8 cellular contexts compared by ENCODE assay signal in the genomic region with DNA sequence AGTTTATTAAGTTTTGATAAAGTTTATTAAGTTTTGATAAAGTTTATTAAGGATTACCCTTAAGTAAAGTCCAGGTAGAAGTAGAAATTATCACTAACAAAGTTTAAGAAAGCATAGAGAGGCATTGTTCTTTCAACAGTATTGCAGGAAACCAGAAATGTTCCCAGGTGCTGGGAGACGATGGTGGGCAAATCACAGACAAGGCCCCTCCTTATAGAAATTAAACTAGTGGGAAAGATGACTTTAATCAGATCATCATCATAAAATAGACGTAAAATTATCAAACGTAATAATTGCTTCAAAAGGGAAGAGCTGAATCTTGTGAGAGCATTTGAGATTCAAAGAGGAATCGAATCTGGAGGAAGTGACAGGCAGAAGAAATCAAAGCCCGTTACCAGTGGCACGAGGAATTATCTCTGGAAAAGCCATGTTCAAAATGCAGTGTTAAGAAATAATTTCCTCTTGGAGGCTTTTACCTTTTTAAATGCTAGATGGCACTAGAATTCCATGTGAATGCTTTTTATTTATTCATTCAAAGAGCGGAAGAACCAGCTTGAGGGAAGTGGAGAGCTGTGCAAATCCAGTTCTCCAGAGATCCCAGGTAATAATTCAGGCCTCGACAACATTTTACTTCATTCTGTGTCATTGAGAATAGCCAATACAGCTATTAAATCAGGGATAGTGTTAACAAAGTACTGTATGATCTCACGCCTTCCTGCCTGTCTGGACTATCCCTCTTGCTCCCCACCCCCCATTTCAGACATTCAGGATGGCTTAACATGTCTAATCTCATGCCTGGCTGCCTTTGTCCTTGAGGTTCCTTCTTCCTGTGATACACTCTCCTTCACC. TPM values are rescaled to one million over a fixed set of nuclear protein-coding genes. Genes with fewer than 3 reads are reported as not detected.
DNase-seq lines count a peak whose midpoint lies in the region; ATAC-seq and TF ChIP-seq lines count a peak whose summit lies in the region.

No MANE protein-coding gene starts in this region.

- no peaks in the 10 kb centered on the region for H3K9me3 ChIP-seq in HUES64 (ENCODE audit: insufficient read depth, low read depth, low read length)
- no peaks in the 10 kb centered on the region for H3K9me3 ChIP-seq in RWPE2 (ENCODE audit: severe bottlenecking)
- H3K9me3 ChIP-seq in endocrine pancreas (ENCODE audit: control insufficient read depth, low read length): no peaks in the 10 kb centered on the region
- no peaks in the 10 kb centered on the region for H3K9me3 ChIP-seq in mucosa of stomach (ENCODE audit: control insufficient read depth, low read length)

- H3K27me3 ChIP-seq in HUES64 (ENCODE audit: insufficient read depth, low read length): peaks cover 13% of the 10 kb centered on the region; the same call in 1 of the 2 replicates
- H3K27me3 ChIP-seq in RWPE2 (ENCODE audit: insufficient read depth, poor library complexity, severe bottlenecking): no peaks in the 10 kb centered on the region
- H3K27me3 ChIP-seq in endocrine pancreas (ENCODE audit: control insufficient read depth, insufficient read depth, low read length): no peaks in the 10 kb centered on the region
- no peaks in the 10 kb centered on the region for H3K27me3 ChIP-seq in mucosa of stomach (ENCODE audit: control insufficient read depth, insufficient read depth, low read length)

- H3K4me1 ChIP-seq in HUES64 (ENCODE audit: insufficient read depth, low read length): peaks cover 19% of the 10 kb centered on the region
- peaks cover 8% of the 10 kb centered on the region for H3K4me1 ChIP-seq in RWPE2 (ENCODE audit: insufficient read depth, poor library complexity, severe bottlenecking)
- H3K4me1 ChIP-seq in endocrine pancreas (ENCODE audit: control insufficient read depth, insufficient read depth, low read length): peaks cover 6% of the 10 kb centered on the region
- peaks cover 27% of the 10 kb centered on the region for H3K4me1 ChIP-seq in mucosa of stomach (ENCODE audit: control insufficient read depth, insufficient read depth, low read length)

- no peak overlapping the region for H3K27ac ChIP-seq in HUES64 (ENCODE audit: low read depth, low read length)
- H3K27ac ChIP-seq in RWPE2 (ENCODE audit: poor library complexity, severe bottlenecking): peak overlapping the region; percentile 41

- peak; percentile 61 for TF ChIP-seq CTCF in RWPE2 (IDR thresholded peaks at IDR 0.05; ENCODE audit: poor library complexity, severe bottlenecking)

- 94% methylated on average over 9 of the region's 9 CpGs for WGBS in HUES64

- H3K9ac ChIP-seq in HUES64 (ENCODE audit: low read depth, low read length) (peak overlapping the region; percentile 75; the same call in 1 of the 2 replicates), endocrine pancreas (ENCODE audit: control insufficient read depth, insufficient read depth, low read length) (peak overlapping the region; percentile 10), mucosa of stomach (ENCODE audit: low read length) (peak overlapping the region; percentile 74)

- no peaks in the 10 kb centered on the region for H3K36me3 ChIP-seq in HUES64 (ENCODE audit: insufficient read depth, low read length)
- H3K36me3 ChIP-seq in RWPE2 (ENCODE audit: low read depth): peaks cover 3% of the 10 kb centered on the region; the same call in 1 of the 2 replicates
- no peaks in the 10 kb centered on the region for H3K36me3 ChIP-seq in endocrine pancreas (ENCODE audit: control insufficient read depth, insufficient read depth, low read length)
- H3K36me3 ChIP-seq in mucosa of stomach (ENCODE audit: control insufficient read depth, insufficient read depth, low read length): no peaks in the 10 kb centered on the region

- DNase-seq in COR-L47 (lab: John Stamatoyannopoulos, UW) (peak; percentile 46), RWPE2 (ENCODE audit: low spot score) (no peak), D341Med (ENCODE audit: low spot score) (no peak)
- no peak for DNase-seq in activated CD4-positive, CD25-positive, alpha-beta regulatory T cell treated with anti-CD3 and anti-CD28 coated beads, Interleukin-2, amount 50 U/mL, for 72 hours
- DNase-seq in activated effector memory CD4-positive, alpha-beta T cell treated with anti-CD3 and anti-CD28 coated beads, Interleukin-2, amount 50 U/mL, for 16 hours: no peak

- H3K4me3 ChIP-seq in HUES64 (ENCODE audit: low read length) (peak overlapping the region; percentile 92), RWPE2 (ENCODE audit: severe bottlenecking) (peak overlapping the region; percentile 84), endocrine pancreas (ENCODE audit: control insufficient read depth, insufficient read depth, low read length) (peak overlapping the region; percentile 60), mucosa of stomach (ENCODE audit: low read length) (peak overlapping the region; percentile 56)

- ATAC-seq in RWPE2 (ENCODE audit: low read depth): no peak

RNA-seq across cellular contexts. Expression of gene APMAP, which starts 1.0 kb away (rescaled TPM):
- 47.7 TPM for polyA plus RNA-seq in HUES64 (2013, experiment 1 of 2)
- polyA plus RNA-seq in HUES64 (2013, experiment 2 of 2): 46.9 TPM

RNA-seq across cellular contexts. Expression of gene CST7, which starts 44.5 kb away (rescaled TPM):
- polyA plus RNA-seq in HUES64 (2013, experiment 1 of 2): not detected
- polyA plus RNA-seq in HUES64 (2013, experiment 2 of 2): not detected

Comparison
In these comparisons a context has a peak if more than half of its experiments do, and no peak if none do; other contexts are left out.
1. H3K9ac ChIP-seq: peak in every context shown above with its lines; median percentile 75 in HUES64; 74 in mucosa of stomach; 10 in endocrine pancreas.